Comparison of ENCODE assay signal across 2 cellular contexts in genomic region chr7:923108-924041, GRCh38.
TF ChIP-seq lines count a peak whose summit lies in the region.

No MANE protein-coding gene starts in this region.

TF ChIP-seq in SK-N-SH treated with all-trans-retinoic acid at 6 μM for 48 hours, 23 proteins besides CTCF, POLR2A, EP300 and RAD21 (continued from another document):
- TF ChIP-seq TOX (CRISPR knock-in tag; IDR thresholded peaks at IDR 0.05; ENCODE audit: borderline replicate concordance): no peak
- no peak for TF ChIP-seq CREB5 (CRISPR knock-in tag; IDR thresholded peaks at IDR 0.05; ENCODE audit: low read depth)
- TF ChIP-seq ARNTL (CRISPR knock-in tag; IDR thresholded peaks at IDR 0.05; ENCODE audit: borderline replicate concordance, low read depth): no peak
- no peak for TF ChIP-seq ZC3H10 (CRISPR knock-in tag; IDR thresholded peaks at IDR 0.05)
- no peak for TF ChIP-seq GLIS3 (CRISPR knock-in tag; IDR thresholded peaks at IDR 0.05)
- TF ChIP-seq, protein P1, sequence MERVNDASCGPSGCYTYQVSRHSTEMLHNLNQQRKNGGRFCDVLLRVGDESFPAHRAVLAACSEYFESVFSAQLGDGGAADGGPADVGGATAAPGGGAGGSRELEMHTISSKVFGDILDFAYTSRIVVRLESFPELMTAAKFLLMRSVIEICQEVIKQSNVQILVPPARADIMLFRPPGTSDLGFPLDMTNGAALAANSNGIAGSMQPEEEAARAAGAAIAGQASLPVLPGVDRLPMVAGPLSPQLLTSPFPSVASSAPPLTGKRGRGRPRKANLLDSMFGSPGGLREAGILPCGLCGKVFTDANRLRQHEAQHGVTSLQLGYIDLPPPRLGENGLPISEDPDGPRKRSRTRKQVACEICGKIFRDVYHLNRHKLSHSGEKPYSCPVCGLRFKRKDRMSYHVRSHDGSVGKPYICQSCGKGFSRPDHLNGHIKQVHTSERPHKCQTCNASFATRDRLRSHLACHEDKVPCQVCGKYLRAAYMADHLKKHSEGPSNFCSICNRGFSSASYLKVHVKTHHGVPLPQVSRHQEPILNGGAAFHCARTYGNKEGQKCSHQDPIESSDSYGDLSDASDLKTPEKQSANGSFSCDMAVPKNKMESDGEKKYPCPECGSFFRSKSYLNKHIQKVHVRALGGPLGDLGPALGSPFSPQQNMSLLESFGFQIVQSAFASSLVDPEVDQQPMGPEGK (CRISPR knock-in tag; IDR thresholded peaks at IDR 0.05; ENCODE audit: borderline replicate concordance): no peak

TF ChIP-seq in SK-N-SH, 30 proteins besides CTCF, POLR2A, EP300 and RAD21 (continued from another document):
- TF ChIP-seq SIN3A (IDR thresholded peaks at IDR 0.05; ENCODE audit: borderline replicate concordance, low read depth, low read length): no peak
- no peak for TF ChIP-seq PBX3 (IDR thresholded peaks at IDR 0.05)
